Comparison of ENCODE assay signal across 22 cellular contexts in the genomic region with DNA sequence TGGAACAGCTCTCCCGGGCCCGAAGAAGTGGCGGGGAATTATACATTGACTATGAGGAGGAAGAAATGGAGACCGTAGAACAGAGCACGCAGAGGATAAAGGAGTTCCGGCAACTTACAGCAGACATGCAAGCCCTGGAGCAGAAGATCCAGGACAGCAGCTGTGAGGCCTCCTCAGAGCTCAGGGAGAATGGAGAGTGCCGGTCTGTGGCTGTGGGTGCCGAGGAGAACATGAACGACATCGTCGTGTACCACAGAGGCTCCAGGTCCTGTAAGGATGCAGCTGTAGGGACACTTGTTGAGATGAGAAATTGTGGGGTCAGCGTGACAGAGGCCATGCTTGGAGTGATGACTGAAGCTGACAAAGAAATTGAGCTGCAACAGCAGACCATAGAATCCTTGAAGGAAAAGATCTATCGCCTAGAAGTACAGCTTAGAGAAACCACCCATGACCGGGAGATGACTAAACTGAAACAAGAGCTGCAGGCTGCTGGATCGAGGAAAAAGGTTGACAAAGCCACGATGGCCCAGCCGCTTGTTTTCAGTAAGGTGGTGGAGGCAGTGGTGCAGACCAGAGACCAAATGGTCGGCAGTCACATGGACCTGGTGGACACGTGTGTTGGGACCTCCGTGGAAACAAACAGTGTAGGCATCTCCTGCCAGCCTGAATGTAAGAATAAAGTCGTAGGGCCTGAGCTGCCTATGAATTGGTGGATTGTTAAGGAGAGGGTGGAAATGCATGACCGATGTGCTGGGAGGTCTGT.
A peak's percentile ranks its signal among the peaks of the same experiment; 100 is the strongest.
DNase-seq lines count a peak whose midpoint lies in the region; ATAC-seq and TF ChIP-seq lines count a peak whose summit lies in the region.
"Had no signal": no experiment of that assay in that cellular context is flagged by ENCODE, and none has a peak within 500 bp of the region (broad histone marks: within the 10 kb centered on the region; RNA-seq: fewer than 3 reads in every experiment).

No MANE protein-coding gene starts in this region.

- 7 to 14% methylated on average over 22 of the region's 22 CpGs for WGBS in aorta, 2 donors

- H3K27ac ChIP-seq in breast epithelium (peak overlapping the region in 1 of 2 donors; percentile 29), caudate nucleus (ENCODE audit: low read depth, low read length) (peak overlapping the region; percentile 79), neural progenitor cell (no peak overlapping the region), aorta (ENCODE audit: low read depth in 1 of 2, low read length in 2 of 2) (peak overlapping the region; percentile 78 to 99)
- H3K27ac ChIP-seq: A549, brain microvascular endothelial cell, left lung had no signal

- H3K4me3 Mint-ChIP-seq in MCF 10A (ENCODE audit: unreplicated experiment) (no peak overlapping the region), neural progenitor cell (no peak overlapping the region)
- H3K4me3 Mint-ChIP-seq in T-helper 2 cell treated with Interferon-gamma antibody and Interleukin-4, amounts not matched to agents 5 μg/mL and 100 μg/mL, for 36 hours, result no peak overlapping the region
- H3K4me3 Mint-ChIP-seq: activated CD4-positive, alpha-beta T cell treated with anti-CD3 and anti-CD28 coated beads for 36 hours; activated naive CD4-positive, alpha-beta T cell treated with anti-CD3 and anti-CD28 coated beads, Interleukin-2, amount 50 U/mL, for 24 hours; activated T-cell treated with anti-CD3 and anti-CD28 coated beads, Interleukin-2, amount 50 U/mL, for 72 hours had no signal

- intact Hi-C loops in MCF 10A (cut with micrococcal nuclease), result no loop called here
- intact Hi-C loops in breast epithelium (cut with DNase I; ENCODE audit: low total_unique reads), result no loop called here
- intact Hi-C loops in aorta (cut with DNase I), result loop anchor here in 1 of 2 donors (5.0 kb wide), 1 partner anchor 40 kb away; no protein-coding TSS in a partner anchor

- H4K20me1 ChIP-seq in neural progenitor cell (ENCODE audit: low read depth), result peaks cover 3% of the 10 kb centered on the region

- H3K4me1 Mint-ChIP-seq in MCF 10A (ENCODE audit: insufficient read depth, unreplicated experiment), result peaks cover 40% of the 10 kb centered on the region
- H3K4me1 Mint-ChIP-seq in neural progenitor cell, result peaks cover 10% of the 10 kb centered on the region
- H3K4me1 Mint-ChIP-seq in T-helper 2 cell treated with Interferon-gamma antibody and Interleukin-4, amounts not matched to agents 5 μg/mL and 100 μg/mL, for 36 hours (ENCODE audit: low read depth), result peaks cover 11% of the 10 kb centered on the region

- H2AFZ ChIP-seq in neural progenitor cell (replicated peaks), result no peak overlapping the region

- H3K27ac Mint-ChIP-seq in MCF 10A (ENCODE audit: low read depth, unreplicated experiment) (no peak overlapping the region), neural progenitor cell (peak overlapping the region; percentile 82)
- no peak overlapping the region for H3K27ac Mint-ChIP-seq in T-helper 2 cell treated with Interferon-gamma antibody and Interleukin-4, amounts not matched to agents 5 μg/mL and 100 μg/mL, for 36 hours
- H3K27ac Mint-ChIP-seq: activated CD4-positive, alpha-beta T cell treated with anti-CD3 and anti-CD28 coated beads for 36 hours; activated naive CD4-positive, alpha-beta T cell treated with anti-CD3 and anti-CD28 coated beads, Interleukin-2, amount 50 U/mL, for 24 hours; activated T-cell treated with anti-CD3 and anti-CD28 coated beads, Interleukin-2, amount 50 U/mL, for 72 hours had no signal

- BruUV-seq in MCF 10A (replicated peaks; lab: Mats Ljungman, UMichigan), result TSS peak; percentile 28

- no peak for TF ChIP-seq CTCF in MCF 10A (IDR thresholded peaks at IDR 0.05; ENCODE audit: unreplicated experiment)
- no peak for TF ChIP-seq CTCF in breast epithelium (IDR thresholded peaks at IDR 0.05)
- TF ChIP-seq CTCF in neural progenitor cell (IDR thresholded peaks at IDR 0.05), result no peak

- ATAC-seq in aorta (ENCODE audit: low FRiP score), result no peak
- ATAC-seq in HG02610 (IDR thresholded peaks at IDR 0.05; ENCODE audit: unreplicated experiment), result no peak
- ATAC-seq: A549; activated CD4-positive, alpha-beta T cell treated with anti-CD3 and anti-CD28 coated beads for 36 hours; activated T-cell treated with anti-CD3 and anti-CD28 coated beads, Interleukin-2, amount 50 U/mL, for 72 hours; heart left ventricle; left lung; mucosa of descending colon had no signal

- H3K27me3 Mint-ChIP-seq in MCF 10A (ENCODE audit: insufficient read depth, unreplicated experiment) (no peaks in the 10 kb centered on the region), neural progenitor cell (ENCODE audit: insufficient read depth, low read depth) (peaks cover under 1% of the 10 kb centered on the region)
- peaks cover 4% of the 10 kb centered on the region for H3K27me3 Mint-ChIP-seq in T-helper 2 cell treated with Interferon-gamma antibody and Interleukin-4, amounts not matched to agents 5 μg/mL and 100 μg/mL, for 36 hours (ENCODE audit: low read depth)
- H3K27me3 Mint-ChIP-seq: activated naive CD4-positive, alpha-beta T cell treated with anti-CD3 and anti-CD28 coated beads, Interleukin-2, amount 50 U/mL, for 24 hours had no signal

- H3K4me3 ChIP-seq in breast epithelium (no peak overlapping the region), neural progenitor cell (no peak overlapping the region), aorta (ENCODE audit: low read length in 2 of 2) (peak overlapping the region; percentile 13 to 74)
- H3K4me3 ChIP-seq: A549, heart left ventricle, left lung, mucosa of descending colon, transverse colon had no signal

- POLR2A ChIA-PET in MCF 10A (lab: Yijun Ruan, JAX), result interaction anchor here (1.1 to 7.9 kb wide), 3 partner anchors 10 to 41 kb away, joined by 3 to 69 read pairs (median 7); no protein-coding TSS in a partner anchor

- H3K36me3 Mint-ChIP-seq in MCF 10A (ENCODE audit: insufficient read depth, unreplicated experiment) (peaks cover 78% of the 10 kb centered on the region), neural progenitor cell (peaks cover 23% of the 10 kb centered on the region)
- H3K36me3 Mint-ChIP-seq in T-helper 2 cell treated with Interferon-gamma antibody and Interleukin-4, amounts not matched to agents 5 μg/mL and 100 μg/mL, for 36 hours (ENCODE audit: low read depth), result peaks cover 14% of the 10 kb centered on the region

- no peak for TF ChIP-seq POLR2A in breast epithelium (IDR thresholded peaks at IDR 0.05)

- H3K9me3 ChIP-seq in breast epithelium (no peaks in the 10 kb centered on the region), neural progenitor cell (ENCODE audit: low read depth) (no peaks in the 10 kb centered on the region), aorta (ENCODE audit: control insufficient read depth, low read length) (no peaks in the 10 kb centered on the region)
- H3K9me3 ChIP-seq: A549, BE2C, heart left ventricle, left lung, mucosa of descending colon, transverse colon had no signal

- H3K9me3 Mint-ChIP-seq in MCF 10A (ENCODE audit: unreplicated experiment), result no peaks in the 10 kb centered on the region
- no peaks in the 10 kb centered on the region for H3K9me3 Mint-ChIP-seq in neural progenitor cell
- no peaks in the 10 kb centered on the region for H3K9me3 Mint-ChIP-seq in T-helper 2 cell treated with Interferon-gamma antibody and Interleukin-4, amounts not matched to agents 5 μg/mL and 100 μg/mL, for 36 hours
- H3K9me3 Mint-ChIP-seq: activated naive CD4-positive, alpha-beta T cell treated with anti-CD3 and anti-CD28 coated beads, Interleukin-2, amount 50 U/mL, for 24 hours; activated T-cell treated with anti-CD3 and anti-CD28 coated beads, Interleukin-2, amount 50 U/mL, for 72 hours had no signal

- DNase-seq in MCF 10A (ENCODE audit: unreplicated experiment), result no peak
- no peak for DNase-seq in breast epithelium (ENCODE audit: low spot score in 2 of 2)
- DNase-seq in caudate nucleus (lab: John Stamatoyannopoulos, UW), result peak in 5 of 61 donors; percentile 12 to 55 (median 28)
- DNase-seq in neural progenitor cell (ENCODE audit: low spot score), result no peak
- DNase-seq in aorta, result no peak
- DNase-seq in T-helper 2 cell treated with Interferon-gamma antibody and Interleukin-4, amounts not matched to agents 5 μg/mL and 100 μg/mL, for 36 hours (ENCODE audit: low spot score), result no peak
- no peak for DNase-seq in SW480 (ENCODE audit: low spot score)
- DNase-seq: activated CD4-positive, alpha-beta T cell treated with anti-CD3 and anti-CD28 coated beads for 36 hours; activated T-cell treated with anti-CD3 and anti-CD28 coated beads, Interleukin-2, amount 50 U/mL, for 72 hours; BE2C; brain microvascular endothelial cell; dermis blood vessel endothelial cell; heart left ventricle; left lung; mucosa of descending colon; NCI-H1105 treated with DMSO at 0.1 percent for 48 hours; NCI-H2081 treated with DMSO at 0.1 percent for 48 hours; NCI-H510A treated with DMSO at 0.1 percent for 48 hours; transverse colon had no signal

- no peaks in the 10 kb centered on the region for H3K79me2 ChIP-seq in neural progenitor cell (ENCODE audit: low read depth)

- H3K27me3 ChIP-seq in breast epithelium (no peaks in the 10 kb centered on the region), neural progenitor cell (peaks cover 4% of the 10 kb centered on the region), aorta (ENCODE audit: control insufficient read depth in 1 of 2, insufficient read depth in 2 of 2, low read length in 1 of 2) (no peaks in the 10 kb centered on the region)
- H3K27me3 ChIP-seq: brain microvascular endothelial cell, left lung, transverse colon had no signal

- CTCF ChIA-PET in MCF 10A (lab: Yijun Ruan, JAX), result interaction anchor here (0.9 to 1.8 kb wide), 3 partner anchors 12 to 364 kb away, joined by 3 to 5 read pairs (median 4); no protein-coding TSS in a partner anchor

- H3K4me1 ChIP-seq in breast epithelium (peaks cover 0 to 18% of the 10 kb centered on the region in 2 donors), neural progenitor cell (no peaks in the 10 kb centered on the region), aorta (ENCODE audit: control insufficient read depth in 1 of 2, insufficient read depth in 2 of 2, low read length in 2 of 2) (peaks cover 0 to 3% of the 10 kb centered on the region in 2 donors)
- H3K4me1 ChIP-seq: BE2C had no signal

- H3K4me2 ChIP-seq in neural progenitor cell, result no peak overlapping the region
- H3K4me2 ChIP-seq: A549 had no signal

- H3K36me3 ChIP-seq in breast epithelium (no peaks in the 10 kb centered on the region), neural progenitor cell (no peaks in the 10 kb centered on the region), aorta (ENCODE audit: control insufficient read depth in 1 of 2, insufficient read depth in 2 of 2, low read length in 1 of 2) (peaks cover 0 to 9% of the 10 kb centered on the region in 2 donors)
- H3K36me3 ChIP-seq: BE2C had no signal

- H3F3A ChIP-seq in neural progenitor cell (ENCODE audit: low read depth), result no peaks in the 10 kb centered on the region

- no peak overlapping the region for H3K9ac ChIP-seq in neural progenitor cell

Comparison
In these comparisons a context has a peak if more than half of its experiments do, and no peak if none do; other contexts are left out.
1. H3K4me3 ChIP-seq: peak in aorta (2 of 2); none in breast epithelium (0 of 3) and neural progenitor cell (single experiment).